In genomic region chr6:1797801-1798200, GRCh38 we compare ENCODE assay signal across 15 cellular contexts.
DNase-seq lines count a peak whose midpoint lies in the region; ATAC-seq, FAIRE-seq and TF ChIP-seq lines count a peak whose summit lies in the region.
"Had no signal": no experiment of that assay in that cellular context is flagged by ENCODE, and none has a peak within 500 bp of the region (broad histone marks: within the 10 kb centered on the region; RNA-seq: fewer than 3 reads in every experiment).

No MANE protein-coding gene starts in this region.

- H2AK5ac ChIP-seq in mesenchymal stem cell (ENCODE audit: low read length, severe bottlenecking): no peak overlapping the region

- ATAC-seq in HG03064 (IDR thresholded peaks at IDR 0.05; ENCODE audit: low read depth, unreplicated experiment) (peak; percentile 16), HG02885 (IDR thresholded peaks at IDR 0.05; ENCODE audit: poor library complexity, unreplicated experiment) (no peak)
- ATAC-seq: K562 had no signal

- H3K4me3 ChIP-seq in astrocyte (ENCODE audit: insufficient read depth, low read depth, low read length) (no peak overlapping the region), mesenchymal stem cell (ENCODE audit: insufficient read depth in 1 of 2, low read depth in 1 of 2, low read length in 2 of 2) (no peak overlapping the region)
- H3K4me3 ChIP-seq: K562, lung, sigmoid colon, SJCRH30 had no signal

- H3K4me1 Mint-ChIP-seq in astrocyte (ENCODE audit: low read depth, unreplicated experiment): peaks cover 12% of the 10 kb centered on the region
- H3K4me1 Mint-ChIP-seq: CD14-positive monocyte had no signal

- H3K14ac ChIP-seq in mesenchymal stem cell (ENCODE audit: low read length in 2 of 2): no peak overlapping the region

- no peaks in the 10 kb centered on the region for H3K36me3 Mint-ChIP-seq in astrocyte (ENCODE audit: low read depth, unreplicated experiment)
- H3K36me3 Mint-ChIP-seq: CD14-positive monocyte had no signal

- H3K4me2 ChIP-seq in astrocyte (ENCODE audit: low read length) (peak overlapping the region; percentile 56), mesenchymal stem cell (ENCODE audit: low read length, poor library complexity, severe bottlenecking) (no peak overlapping the region)

- WGBS in mesenchymal stem cell: 80% methylated on average over 1 of the region's 1 CpG

- H3K9me3 ChIP-seq in astrocyte (ENCODE audit: insufficient read depth, low read depth, low read length) (no peaks in the 10 kb centered on the region), mesenchymal stem cell (ENCODE audit: control insufficient read depth, low read length) (no peaks in the 10 kb centered on the region)
- H3K9me3 ChIP-seq: sigmoid colon, SJCRH30 had no signal

- H3K27me3 ChIP-seq in astrocyte (ENCODE audit: insufficient read depth, low read length) (no peaks in the 10 kb centered on the region), mesenchymal stem cell (ENCODE audit: control insufficient read depth in 1 of 2, insufficient read depth in 1 of 2, low read length in 2 of 2) (no peaks in the 10 kb centered on the region)
- H3K27me3 ChIP-seq: sigmoid colon, SJCRH30 had no signal

- H3K4me1 ChIP-seq in astrocyte (ENCODE audit: insufficient read depth, low read length) (peaks cover 11% of the 10 kb centered on the region), mesenchymal stem cell (ENCODE audit: control insufficient read depth, insufficient read depth, low read depth, low read length) (peaks cover 3% of the 10 kb centered on the region)
- H3K4me1 ChIP-seq: sigmoid colon had no signal

- no peak overlapping the region for H3K4ac ChIP-seq in mesenchymal stem cell (ENCODE audit: low read depth in 1 of 2, low read length in 2 of 2)

- H4K20me1 ChIP-seq in astrocyte (ENCODE audit: insufficient read depth, low read length): no peaks in the 10 kb centered on the region

- H2BK5ac ChIP-seq in mesenchymal stem cell (ENCODE audit: low read depth, low read length, poor library complexity, severe bottlenecking): no peak overlapping the region

- H3K36me3 ChIP-seq in astrocyte (ENCODE audit: insufficient read depth, low read length): no peaks in the 10 kb centered on the region
- H3K36me3 ChIP-seq in mesenchymal stem cell (ENCODE audit: control insufficient read depth in 1 of 2, insufficient read depth in 2 of 2, low read depth in 1 of 2, low read length in 2 of 2): no peaks in the 10 kb centered on the region
- H3K36me3 ChIP-seq: sigmoid colon, SJCRH30 had no signal

- no peak overlapping the region for H2BK12ac ChIP-seq in mesenchymal stem cell (ENCODE audit: low read length in 2 of 2)

- no peak overlapping the region for H2BK120ac ChIP-seq in mesenchymal stem cell (ENCODE audit: low read depth, low read length)

- no peak overlapping the region for H3K9ac ChIP-seq in astrocyte (ENCODE audit: low read length)
- no peak overlapping the region for H3K9ac ChIP-seq in mesenchymal stem cell (ENCODE audit: low read length)

- H3K79me2 ChIP-seq in astrocyte (ENCODE audit: insufficient read depth, low read length): no peaks in the 10 kb centered on the region

- no peak for TF ChIP-seq CTCF in astrocyte (IDR thresholded peaks at IDR 0.05; ENCODE audit: insufficient read depth, low read depth, low read length)

- FAIRE-seq in astrocyte (lab: Jason Lieb, UNC) (no peak), GM19239 (lab: Jason Lieb, UNC) (no peak)
- FAIRE-seq: K562 had no signal

- H2AFZ ChIP-seq in astrocyte (ENCODE audit: low read depth, low read length) (no peak overlapping the region), mesenchymal stem cell (ENCODE audit: low read depth, low read length) (no peak overlapping the region)

- DNase-seq in GM03348 (ENCODE audit: low spot score) (peak; percentile 20), astrocyte (ENCODE audit: low read depth) (peak; percentile 31), mesenchymal stem cell (peak; percentile 8), NAMALWA (ENCODE audit: low spot score) (no peak), GM19239 (ENCODE audit: insufficient read length, low spot score) (no peak), 8988T (no peak)
- DNase-seq: activated CD8-positive, alpha-beta memory T cell treated with anti-CD3 and anti-CD28 coated beads for 24 hours; NCI-H2171; sigmoid colon; SJCRH30 had no signal

- H3K18ac ChIP-seq in mesenchymal stem cell (ENCODE audit: low read depth in 1 of 2, low read length in 2 of 2): no peak overlapping the region

- no peaks in the 10 kb centered on the region for H3K27me3 Mint-ChIP-seq in astrocyte (ENCODE audit: low read depth, unreplicated experiment)

- H3K27ac Mint-ChIP-seq in astrocyte (ENCODE audit: unreplicated experiment): no peak overlapping the region
- H3K27ac Mint-ChIP-seq: CD14-positive monocyte had no signal

- no peak overlapping the region for H2BK15ac ChIP-seq in mesenchymal stem cell (ENCODE audit: low read depth, poor library complexity, severe bottlenecking)

- no peaks in the 10 kb centered on the region for H3K79me1 ChIP-seq in mesenchymal stem cell (replicated peaks; ENCODE audit: low read length, poor library complexity, severe bottlenecking)

- no peak overlapping the region for H3K4me3 Mint-ChIP-seq in astrocyte (ENCODE audit: unreplicated experiment)
- H3K4me3 Mint-ChIP-seq: CD14-positive monocyte had no signal

- H3K27ac ChIP-seq in astrocyte (ENCODE audit: low read depth, low read length) (peak overlapping the region; percentile 17), mesenchymal stem cell (ENCODE audit: low read length, poor library complexity, severe bottlenecking) (peak overlapping the region; percentile 31)
- H3K27ac ChIP-seq: sigmoid colon, SJCRH30 had no signal

- no peak overlapping the region for H4K8ac ChIP-seq in mesenchymal stem cell (ENCODE audit: low read length)

- H3K9me3 Mint-ChIP-seq in astrocyte (ENCODE audit: unreplicated experiment): no peaks in the 10 kb centered on the region

- no peak overlapping the region for H3K23ac ChIP-seq in mesenchymal stem cell (ENCODE audit: low read length in 2 of 2)

- H4K91ac ChIP-seq in mesenchymal stem cell (ENCODE audit: low read length): no peak overlapping the region

Comparison
In these comparisons a context has a peak if more than half of its experiments do, and no peak if none do; other contexts are left out.
1. DNase-seq: peak in GM03348 (single experiment), astrocyte (single experiment) and mesenchymal stem cell (single experiment); none in NAMALWA (single experiment), GM19239 (single experiment) and 8988T (single experiment).